In genomic region chr13:21046203-21046602, GRCh38 we compare ENCODE assay signal across 21 cellular contexts. TPM values are rescaled to one million over a fixed set of nuclear protein-coding genes. Genes with fewer than 3 reads are reported as not detected.
DNase-seq lines count a peak whose midpoint lies in the region; ATAC-seq and TF ChIP-seq lines count a peak whose summit lies in the region.
"Had no signal": no experiment of that assay in that cellular context is flagged by ENCODE, and none has a peak within 500 bp of the region (broad histone marks: within the 10 kb centered on the region; RNA-seq: fewer than 3 reads in every experiment).

No MANE protein-coding gene starts in this region.

- H3K4me1 ChIP-seq in heart right ventricle, result peaks cover 11 to 98% (median 76%) of the 10 kb centered on the region in 9 donors
- H3K4me1 ChIP-seq in right cardiac atrium (ENCODE audit: control insufficient read depth, insufficient read depth, low read length), result peaks cover 11% of the 10 kb centered on the region
- peaks cover 73 to 100% (median 99%) of the 10 kb centered on the region in 4 donors for H3K4me1 ChIP-seq in esophagus muscularis mucosa
- peaks cover 30% of the 10 kb centered on the region for H3K4me1 ChIP-seq in rectal smooth muscle tissue (ENCODE audit: control insufficient read depth, insufficient read depth, low read length)
- H3K4me1 ChIP-seq in transverse colon, result peaks cover 12 to 40% (median 26%) of the 10 kb centered on the region in 4 donors
- H3K4me1 ChIP-seq: A549 had no signal

- H3K9ac ChIP-seq in rectal smooth muscle tissue (ENCODE audit: low read length), result no peak overlapping the region
- H3K9ac ChIP-seq: KMS-11 had no signal

- TF ChIP-seq POLR2A in esophagus muscularis mucosa (IDR thresholded peaks at IDR 0.05; ENCODE audit: low read depth) (no peak), transverse colon (IDR thresholded peaks at IDR 0.05) (no peak)

- ATAC-seq in heart right ventricle (peak in 6 of 8 donors; percentile 43 to 77 (median 58)), right cardiac atrium (no peak)
- ATAC-seq: A549, HCT116, HepG2, Panc1 had no signal

- WGBS in heart right ventricle, 2 donors, result 42% methylated on average over 7 of the region's 7 CpGs
- 49% methylated on average over 7 of the region's 7 CpGs for WGBS in right cardiac atrium
- 35% methylated on average over 7 of the region's 7 CpGs for WGBS in esophagus muscularis mucosa
- WGBS in transverse colon (ENCODE audit: low coverage in 1 of 2), 2 donors, result 67 to 71% methylated on average over 6 to 7 of the region's 7 CpGs

- no peaks in the 10 kb centered on the region for H3K27me3 ChIP-seq in heart right ventricle
- H3K27me3 ChIP-seq in right cardiac atrium (ENCODE audit: control insufficient read depth, insufficient read depth), result no peaks in the 10 kb centered on the region
- H3K27me3 ChIP-seq in esophagus muscularis mucosa, result no peaks in the 10 kb centered on the region
- no peaks in the 10 kb centered on the region for H3K27me3 ChIP-seq in rectal smooth muscle tissue (ENCODE audit: control insufficient read depth, insufficient read depth, low read length)
- H3K27me3 ChIP-seq in transverse colon, result no peaks in the 10 kb centered on the region

- no peaks in the 10 kb centered on the region for H3K9me3 ChIP-seq in heart right ventricle
- no peaks in the 10 kb centered on the region for H3K9me3 ChIP-seq in right cardiac atrium (ENCODE audit: control insufficient read depth, low read length)
- no peaks in the 10 kb centered on the region for H3K9me3 ChIP-seq in esophagus muscularis mucosa
- H3K9me3 ChIP-seq in transverse colon, result no peaks in the 10 kb centered on the region
- H3K9me3 ChIP-seq: A549 had no signal

- in situ Hi-C loops in transverse colon (cut with MboI; ENCODE audit: low pct_ligation_motif_present in 1 of 4, low pct_unique_long_range_greater_than_20kb in 1 of 4, low sequenced_read_pairs in 3 of 4), result no loop called here

- H3K27ac ChIP-seq in heart right ventricle, result peak overlapping the region in 8 of 10 donors; percentile 39 to 77 (median 58)
- no peak overlapping the region for H3K27ac ChIP-seq in right cardiac atrium (ENCODE audit: low read length)
- H3K27ac ChIP-seq in esophagus muscularis mucosa (replicated peaks in 1 of 4), result peak overlapping the region; percentile 71 to 79 (median 74)
- H3K27ac ChIP-seq in rectal smooth muscle tissue (ENCODE audit: low read depth, low read length), result peak overlapping the region; percentile 25
- peak overlapping the region; percentile 3 to 76 (median 72) for H3K27ac ChIP-seq in transverse colon
- H3K27ac ChIP-seq: A549, KMS-11 had no signal

- H3K36me3 ChIP-seq in heart right ventricle (peaks cover 0 to 35% (median 0%) of the 10 kb centered on the region in 9 donors), esophagus muscularis mucosa (peaks cover 0 to 11% (median 3%) of the 10 kb centered on the region in 4 donors), rectal smooth muscle tissue (ENCODE audit: control insufficient read depth, insufficient read depth, low read length) (no peaks in the 10 kb centered on the region), transverse colon (no peaks in the 10 kb centered on the region)

- H3K4me3 ChIP-seq in heart right ventricle (peak overlapping the region in 2 of 10 donors; percentile 11 to 30), right cardiac atrium (ENCODE audit: low read length) (no peak overlapping the region), esophagus muscularis mucosa (no peak overlapping the region), rectal smooth muscle tissue (ENCODE audit: low read length) (no peak overlapping the region), transverse colon (no peak overlapping the region)
- H3K4me3 ChIP-seq: A549 had no signal

- DNase-seq in heart right ventricle (no peak), right cardiac atrium (no peak), esophagus muscularis mucosa (ENCODE audit: extremely low spot score) (no peak), transverse colon (no peak), HuH-7 (ENCODE audit: low spot score) (no peak), occipital lobe (lab: John Stamatoyannopoulos, UW) (no peak), HUDEP-2 (lab: John Stamatoyannopoulos, UW; ENCODE audit: unreplicated experiment in 76 of 76) (no peak)
- DNase-seq: CD8-positive, alpha-beta memory T cell; DMS79; GOT3; NCI-H1092 treated with DMSO at 0.1 percent for 48 hours; NCI-H146; NCI-H2029 treated with DMSO at 0.1 percent for 48 hours; NCI-H2171 treated with DMSO at 0.1 percent for 48 hours; NCI-H446 had no signal

- TF ChIP-seq EP300 in esophagus muscularis mucosa (IDR thresholded peaks at IDR 0.05) (peak; percentile 58), transverse colon (IDR thresholded peaks at IDR 0.05; ENCODE audit: low read depth) (no peak)

- intact Hi-C loops in heart right ventricle (cut with DNase I), result no loop called here
- intact Hi-C loops in right cardiac atrium (cut with DNase I), result loop anchor here in 1 of 4 donors (5.0 kb wide), 1 partner anchor 49 kb away; no protein-coding TSS in a partner anchor
- intact Hi-C loops in esophagus muscularis mucosa (cut with DNase I), result no loop called here
- intact Hi-C loops in transverse colon (cut with DNase I; ENCODE audit: low total_unique reads), result no loop called here

- no peak for TF ChIP-seq CTCF in heart right ventricle (IDR thresholded peaks at IDR 0.05)
- TF ChIP-seq CTCF in esophagus muscularis mucosa (IDR thresholded peaks at IDR 0.05), result no peak
- TF ChIP-seq CTCF in transverse colon (IDR thresholded peaks at IDR 0.05), result no peak

RNA-seq across cellular contexts. Expression of gene LATS2, which starts 15.2 kb away (rescaled TPM):
- total RNA-seq in heart right ventricle, result 10 to 100 TPM; 16.2 to 46.1 (median 27.9) TPM
- 10 to 100 TPM in 1 of 2 donors, 1 to 10 TPM in 1; 9.7 to 10.9 TPM for polyA plus RNA-seq in heart right ventricle
- 10 to 100 TPM; 22.1 to 36.7 (median 23.6) TPM for total RNA-seq in right cardiac atrium
- polyA plus RNA-seq in right cardiac atrium, result 10.5 TPM
- 10 to 100 TPM; 49.8 to 93.8 (median 77.0) TPM for total RNA-seq in esophagus muscularis mucosa
- 10 to 100 TPM in 3 of 4 donors, 1 to 10 TPM in 1; 8.9 to 15.7 (median 12.5) TPM for total RNA-seq in transverse colon
- total RNA-seq in occipital lobe, result 2.2 TPM

Comparison
In these comparisons a context has a peak if more than half of its experiments do, and no peak if none do; other contexts are left out.
1. ATAC-seq: peak in heart right ventricle (6 of 8); none in right cardiac atrium (0 of 2).